17 cellular contexts compared by ENCODE assay signal in genomic region chr12:116601933-116602809, GRCh38. TPM values are rescaled to one million over a fixed set of nuclear protein-coding genes. Genes with fewer than 3 reads are reported as not detected.
DNase-seq lines count a peak whose midpoint lies in the region; ATAC-seq and TF ChIP-seq lines count a peak whose summit lies in the region.
"Had no signal": no experiment of that assay in that cellular context is flagged by ENCODE, and none has a peak within 500 bp of the region (broad histone marks: within the 10 kb centered on the region; RNA-seq: fewer than 3 reads in every experiment).

No MANE protein-coding gene starts in this region.

- H3K4me2 ChIP-seq in trophoblast cell (ENCODE audit: low read length): no peak overlapping the region

- no peak overlapping the region for H2BK120ac ChIP-seq in trophoblast cell (ENCODE audit: insufficient read depth, low read length, poor library complexity)

- no peak overlapping the region for H2AK5ac ChIP-seq in trophoblast cell (ENCODE audit: low read length)

- TF ChIP-seq POLR2A in breast epithelium (IDR thresholded peaks at IDR 0.05) (no peak), NB4 (IDR thresholded peaks at IDR 0.05; ENCODE audit: extremely low read depth, insufficient read length) (no peak)

- no peak overlapping the region for H2AFZ ChIP-seq in trophoblast cell (ENCODE audit: insufficient read depth, low read length, poor library complexity)

- no peak overlapping the region for H3K23ac ChIP-seq in trophoblast cell (ENCODE audit: low read length)

- peak overlapping the region; percentile 92 for H2BK12ac ChIP-seq in trophoblast cell (ENCODE audit: low read length)

- CTCF ChIA-PET in MCF 10A (lab: Yijun Ruan, JAX): interaction anchor here (0.6 to 1.3 kb wide), 8 partner anchors 8 to 651 kb away, joined by 3 to 5 read pairs (median 3); no protein-coding TSS in a partner anchor

- H3K4me3 ChIP-seq in breast epithelium: no peak overlapping the region
- peak overlapping the region; percentile 12 for H3K4me3 ChIP-seq in NB4 (ENCODE audit: low read depth, low read length)
- H3K4me3 ChIP-seq in epithelial cell of esophagus (ENCODE audit: low read length): no peak overlapping the region
- H3K4me3 ChIP-seq in trophoblast cell (ENCODE audit: low read depth, low read length): no peak overlapping the region
- H3K4me3 ChIP-seq in WERI-Rb-1 (ENCODE audit: low read depth, low read length): no peak overlapping the region
- H3K4me3 ChIP-seq: right lobe of liver, uterus had no signal

- no peaks in the 10 kb centered on the region for H3K79me2 ChIP-seq in trophoblast cell (ENCODE audit: control insufficient read depth, insufficient read depth, low read length, poor library complexity)

- no peaks in the 10 kb centered on the region for H3K4me1 Mint-ChIP-seq in MCF 10A (ENCODE audit: insufficient read depth, unreplicated experiment)

- H3K9me3 ChIP-seq in breast epithelium (no peaks in the 10 kb centered on the region), trophoblast cell (ENCODE audit: insufficient read depth, low read depth, low read length) (no peaks in the 10 kb centered on the region), WERI-Rb-1 (ENCODE audit: severe bottlenecking) (no peaks in the 10 kb centered on the region)
- H3K9me3 ChIP-seq: right lobe of liver, uterus had no signal

- H3K27ac ChIP-seq in breast epithelium: peak overlapping the region; percentile 26 to 72
- H3K27ac ChIP-seq in trophoblast cell (ENCODE audit: low read depth, low read length): no peak overlapping the region
- no peak overlapping the region for H3K27ac ChIP-seq in WERI-Rb-1
- H3K27ac ChIP-seq: right lobe of liver, uterus had no signal

- no peak overlapping the region for H4K12ac ChIP-seq in trophoblast cell (ENCODE audit: low read depth, low read length)

- no peak overlapping the region for H2BK5ac ChIP-seq in trophoblast cell (ENCODE audit: low read depth, low read length, poor library complexity)

- H3K4ac ChIP-seq in trophoblast cell (ENCODE audit: low read depth, low read length): no peak overlapping the region

- intact Hi-C loops in breast epithelium (cut with DNase I; ENCODE audit: low total_unique reads): no loop called here
- intact Hi-C loops in MCF 10A (cut with micrococcal nuclease): loop anchor here (2.0 to 10.0 kb wide), 3 partner anchors 365 to 607 kb away; no protein-coding TSS in a partner anchor
- intact Hi-C loops in left colon (cut with DNase I, micrococcal nuclease): loop anchor here (10.0 kb wide), 3 partner anchors 317 to 607 kb away; no protein-coding TSS in a partner anchor

- peak overlapping the region; percentile 60 for H3K14ac ChIP-seq in trophoblast cell (ENCODE audit: low read length)

- peak overlapping the region; percentile 10 for H4K8ac ChIP-seq in trophoblast cell (ENCODE audit: low read depth, low read length)

- peaks cover 20% of the 10 kb centered on the region for H3K27me3 Mint-ChIP-seq in MCF 10A (ENCODE audit: insufficient read depth, unreplicated experiment)
- H3K27me3 Mint-ChIP-seq: activated naive CD8-positive, alpha-beta T cell treated with anti-CD3 and anti-CD28 coated beads, Interleukin-2, amount 50 U/mL, for 24 hours had no signal

- H3K4me3 Mint-ChIP-seq in MCF 10A (ENCODE audit: unreplicated experiment): no peak overlapping the region
- H3K4me3 Mint-ChIP-seq: activated naive CD8-positive, alpha-beta T cell treated with anti-CD3 and anti-CD28 coated beads, Interleukin-2, amount 50 U/mL, for 24 hours; CD8-positive, alpha-beta memory T cell; mesothelial cell of epicardium had no signal

- WGBS in trophoblast cell (ENCODE audit: extremely low coverage, insufficient coverage, insufficient read length): no CpG with 5 or more reads among the region's 7 CpGs

- H3K4me1 ChIP-seq in breast epithelium: peaks cover 0 to 2% of the 10 kb centered on the region in 2 donors
- H3K4me1 ChIP-seq in trophoblast cell (ENCODE audit: control insufficient read depth in 1 of 2, insufficient read depth in 2 of 2, low read length in 2 of 2): peaks cover 28 to 31% of the 10 kb centered on the region in 2 experiments

- no peak overlapping the region for H3K27ac Mint-ChIP-seq in MCF 10A (ENCODE audit: low read depth, unreplicated experiment)
- H3K27ac Mint-ChIP-seq: CD8-positive, alpha-beta memory T cell had no signal

- DNase-seq in breast epithelium (ENCODE audit: low spot score in 2 of 2): no peak
- no peak for DNase-seq in MCF 10A (ENCODE audit: unreplicated experiment)
- peak; percentile 89 for DNase-seq in NB4 (ENCODE audit: low read depth)
- peak; percentile 17 for DNase-seq in epithelial cell of esophagus (ENCODE audit: low read depth)
- no peak for DNase-seq in trophoblast cell
- DNase-seq in left colon: no peak
- no peak for DNase-seq in WERI-Rb-1
- DNase-seq in nucleus accumbens (lab: John Stamatoyannopoulos, UW): no peak
- DNase-seq: CD8-positive, alpha-beta memory T cell; kidney; NCI-H1048; NCI-H2107; NCI-H748 treated with DMSO at 0.1 percent for 48 hours; right lobe of liver; uterus had no signal

- no peaks in the 10 kb centered on the region for H3K27me3 ChIP-seq in breast epithelium
- no peaks in the 10 kb centered on the region for H3K27me3 ChIP-seq in trophoblast cell (ENCODE audit: insufficient read depth, low read length)
- H3K27me3 ChIP-seq in WERI-Rb-1 (ENCODE audit: insufficient read depth, low read depth, severe bottlenecking): no peaks in the 10 kb centered on the region
- H3K27me3 ChIP-seq: right lobe of liver, uterus had no signal

- H3K18ac ChIP-seq in trophoblast cell (ENCODE audit: low read length): peak overlapping the region; percentile 22

- POLR2A ChIA-PET in MCF 10A (lab: Yijun Ruan, JAX): no interaction called here

- H3K36me3 ChIP-seq in breast epithelium (no peaks in the 10 kb centered on the region), trophoblast cell (ENCODE audit: control insufficient read depth in 1 of 2, insufficient read depth in 2 of 2, low read length in 2 of 2) (no peaks in the 10 kb centered on the region), WERI-Rb-1 (no peaks in the 10 kb centered on the region)
- H3K36me3 ChIP-seq: right lobe of liver, uterus had no signal

- H3K79me1 ChIP-seq in trophoblast cell (ENCODE audit: low read length): peaks cover 25% of the 10 kb centered on the region

- no peak for ATAC-seq in left colon

- peak overlapping the region; percentile 63 for H4K91ac ChIP-seq in trophoblast cell (ENCODE audit: low read depth, low read length)

- no peaks in the 10 kb centered on the region for H3K36me3 Mint-ChIP-seq in MCF 10A (ENCODE audit: insufficient read depth, unreplicated experiment)
- H3K36me3 Mint-ChIP-seq: CD8-positive, alpha-beta memory T cell had no signal

- H3K9me3 Mint-ChIP-seq in MCF 10A (ENCODE audit: unreplicated experiment): no peaks in the 10 kb centered on the region
- H3K9me3 Mint-ChIP-seq: activated naive CD8-positive, alpha-beta T cell treated with anti-CD3 and anti-CD28 coated beads, Interleukin-2, amount 50 U/mL, for 24 hours; CD8-positive, alpha-beta memory T cell had no signal

- TF ChIP-seq CTCF in breast epithelium (IDR thresholded peaks at IDR 0.05) (no peak), MCF 10A (IDR thresholded peaks at IDR 0.05; ENCODE audit: unreplicated experiment) (no peak), NB4 (IDR thresholded peaks at IDR 0.05; ENCODE audit: low read depth, low read length) (no peak), epithelial cell of esophagus (IDR thresholded peaks at IDR 0.05; ENCODE audit: insufficient read depth, low read depth, low read length, missing control alignments) (no peak), WERI-Rb-1 (IDR thresholded peaks at IDR 0.05; ENCODE audit: low read depth, low read length) (no peak)

- H3K9ac ChIP-seq in trophoblast cell (ENCODE audit: low read length): no peak overlapping the region

- BruUV-seq in MCF 10A (replicated peaks; lab: Mats Ljungman, UMichigan): no TSS peak

RNA-seq across cellular contexts. Expression of gene MAP1LC3B2, which starts 43.0 kb away (rescaled TPM):
- 1 to 10 TPM in 2 of 3 donors, under 1 TPM in 1; 0.98 to 8.5 (median 1.1) TPM for total RNA-seq in breast epithelium
- total RNA-seq in MCF 10A (2022): 3.4 and 5.1 TPM in 2 replicates
- polyA plus RNA-seq in trophoblast cell (2013): 0.28 and 0.31 TPM in 2 replicates
- 1 to 10 TPM; 1.9 to 2.6 TPM for total RNA-seq in left colon

Comparison
In these comparisons a context has a peak if more than half of its experiments do, and no peak if none do; other contexts are left out.
1. DNase-seq: peak in NB4 (single experiment) and epithelial cell of esophagus (single experiment); none in breast epithelium (0 of 2), MCF 10A (single experiment), trophoblast cell (0 of 2), left colon (0 of 2), WERI-Rb-1 (single experiment) and nucleus accumbens (0 of 56).
2. H3K27ac ChIP-seq: peak in breast epithelium (2 of 2); none in trophoblast cell (single experiment) and WERI-Rb-1 (single experiment).